Comparison of ENCODE assay signal across 8 cellular contexts in the genomic region with DNA sequence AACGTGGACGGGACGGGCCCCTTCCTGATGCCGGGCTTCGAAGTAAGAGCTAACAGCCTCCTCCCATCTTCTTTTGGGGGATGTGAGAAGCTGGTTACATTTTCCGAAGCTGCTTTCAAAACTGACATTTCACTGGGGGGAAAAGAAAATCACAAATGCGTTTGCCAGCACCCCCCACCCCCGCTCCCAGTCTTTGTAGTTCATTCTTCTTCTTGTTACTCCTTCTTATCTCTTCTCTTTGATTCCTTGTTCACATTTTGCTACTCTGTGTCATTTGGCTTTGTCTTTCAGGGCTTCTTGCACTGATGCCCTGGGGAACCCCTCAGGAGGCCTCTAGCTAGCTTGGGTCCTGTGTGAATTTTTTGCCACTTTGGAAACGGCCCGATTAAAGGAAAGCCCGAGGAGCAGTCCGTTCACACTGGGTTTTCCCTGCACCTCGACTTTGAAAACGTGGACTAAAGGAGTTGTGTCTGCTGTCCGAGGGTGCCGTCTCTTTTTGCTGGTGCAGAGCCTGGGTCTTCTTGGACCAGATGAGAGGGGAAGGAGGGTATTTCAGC. TPM values are rescaled to one million over a fixed set of nuclear protein-coding genes. Genes with fewer than 3 reads are reported as not detected.
A peak's percentile ranks its signal among the peaks of the same experiment; 100 is the strongest.
DNase-seq lines count a peak whose midpoint lies in the region; FAIRE-seq and TF ChIP-seq lines count a peak whose summit lies in the region.

No MANE protein-coding gene starts in this region.

- intact Hi-C loops in posterior vena cava (cut with DNase I) = no loop called here

- DNase-seq in NCI-H69 (lab: John Stamatoyannopoulos, UW) = peak; percentile 37
- DNase-seq in choroid plexus epithelial cell (ENCODE audit: low read depth) = no peak
- no peak for DNase-seq in neural crest cell (ENCODE audit: low read depth, low spot score)
- no peak for DNase-seq in NOMO-1 treated with DMSO at 0.1 percent for 48 hours (lab: John Stamatoyannopoulos, UW; ENCODE audit: unreplicated experiment)
- DNase-seq in posterior vena cava (ENCODE audit: low spot score) = no peak
- DNase-seq in D721Med (ENCODE audit: insufficient read length, low spot score) = no peak
- no peak for DNase-seq in ACHN

- no peaks in the 10 kb centered on the region for H3K9me3 Mint-ChIP-seq in neural crest cell

- H3K36me3 Mint-ChIP-seq in neural crest cell (ENCODE audit: low read depth) = no peaks in the 10 kb centered on the region

- H3K27ac Mint-ChIP-seq in neural crest cell (ENCODE audit: unreplicated experiment) = peak overlapping the region; percentile 83

- peak overlapping the region; percentile 85 for H3K27ac ChIP-seq in C4-2B

- peak overlapping the region; percentile 80 for H3K4me3 ChIP-seq in choroid plexus epithelial cell (ENCODE audit: low read depth, low read length)

- H3K4me1 Mint-ChIP-seq in neural crest cell = peaks cover 41% of the 10 kb centered on the region

- H3K4me3 Mint-ChIP-seq in neural crest cell = peak overlapping the region; percentile 90

- in situ Hi-C loops in ACHN (cut with HindIII; ENCODE audit: low pct_ligation_motif_present, low pct_unique_long_range_greater_than_20kb, low sequenced_read_pairs) = no loop called here

- FAIRE-seq in D721Med (lab: Jason Lieb, UNC) = no peak

- no peaks in the 10 kb centered on the region for H3K27me3 Mint-ChIP-seq in neural crest cell (ENCODE audit: low read depth)

- TF ChIP-seq CTCF in C4-2B (conservative IDR thresholded peaks at IDR 0.05) (no peak), choroid plexus epithelial cell (conservative IDR thresholded peaks at IDR 0.05; ENCODE audit: low read depth, low read length) (no peak), neural crest cell (conservative IDR thresholded peaks at IDR 0.05) (peak; percentile 14), D721Med (IDR thresholded peaks at IDR 0.05; ENCODE audit: insufficient read depth, missing control alignments) (no peak)

RNA-seq across cellular contexts. Expression of gene CARM1, which starts 1.3 kb away (rescaled TPM):
- total RNA-seq in neural crest cell = 99.6 and 106 TPM in 2 replicates
- total RNA-seq in posterior vena cava = 10 to 100 TPM; 35.1 to 42.1 TPM

RNA-seq across cellular contexts. Expression of gene C19orf38, which starts 24.4 kb away (rescaled TPM):
- total RNA-seq in neural crest cell (not detected in 2 replicates), posterior vena cava (1 to 10 TPM; 2.0 to 2.3 TPM)

RNA-seq across cellular contexts. Expression of gene TMED1, which starts 36.6 kb away (rescaled TPM):
- total RNA-seq in neural crest cell (27.9 and 30.9 TPM in 2 replicates), posterior vena cava (10 to 100 TPM; 15.4 to 17.9 TPM)

RNA-seq across cellular contexts. Expression of gene YIPF2, which starts 55.8 kb away (rescaled TPM):
- total RNA-seq in neural crest cell (19.8 and 22.0 TPM in 2 replicates), posterior vena cava (10 to 100 TPM; 36.0 to 40.0 TPM)

RNA-seq across cellular contexts. Expression of gene TIMM29, which starts 56.0 kb away (rescaled TPM):
- total RNA-seq in neural crest cell (28.0 and 30.1 TPM in 2 replicates), posterior vena cava (10 to 100 TPM in 1 of 2 donors, 1 to 10 TPM in 1; 9.4 to 11.6 TPM)
